ENCODE assay signal across 8 cellular contexts in the genomic region with DNA sequence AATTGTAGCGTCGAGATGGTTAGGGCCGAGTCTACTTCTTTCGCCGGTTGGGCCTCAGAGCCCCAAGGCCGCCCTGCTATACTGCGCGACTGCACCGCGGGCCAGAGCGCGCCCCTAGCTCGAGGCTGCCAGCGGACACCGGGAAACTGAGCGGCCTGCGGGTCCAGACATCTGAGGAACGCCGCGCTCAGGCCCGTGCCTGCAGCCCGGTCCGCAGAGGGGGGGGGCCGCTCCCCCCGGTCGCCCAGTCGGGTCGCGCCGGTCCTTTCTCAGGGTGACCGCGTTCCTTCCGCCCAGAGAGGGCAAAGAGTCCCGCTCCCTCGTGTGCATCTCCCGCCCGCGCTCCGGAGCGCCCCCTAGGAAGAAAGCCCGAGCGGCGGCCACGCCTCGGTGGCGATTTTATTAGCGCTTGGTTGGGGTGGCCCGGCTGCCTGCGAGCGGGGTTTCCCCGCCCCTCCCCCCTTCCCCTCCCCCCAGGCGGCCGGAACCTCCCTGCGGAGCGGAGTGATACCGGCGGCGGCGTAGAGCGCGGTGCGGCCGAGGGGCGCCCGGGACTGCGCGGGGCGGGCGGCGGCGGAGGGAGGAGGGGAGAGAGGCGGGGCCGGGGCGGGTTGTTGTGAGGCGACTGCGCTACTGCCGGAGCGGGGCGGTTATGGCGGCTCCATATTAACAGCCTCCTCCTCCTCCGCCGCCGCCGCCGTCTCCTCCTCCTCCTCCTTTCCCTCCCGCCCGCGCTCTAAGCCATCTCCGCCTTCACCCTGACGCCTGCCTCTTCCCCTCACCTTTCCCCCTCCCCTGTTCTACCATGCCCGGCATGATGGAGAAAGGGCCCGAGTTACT. TPM values are rescaled to one million over a fixed set of nuclear protein-coding genes. Genes with fewer than 3 reads are reported as not detected.
DNase-seq lines count a peak whose midpoint lies in the region; ATAC-seq and TF ChIP-seq lines count a peak whose summit lies in the region.

A gene (plus strand): TSS at position 611 of the 840 bp plus-strand sequence. CDS start 195 bp downstream, at position 806.

- peak within 1 kb of the TSS; percentile 92 for H3K4me3 Mint-ChIP-seq in activated T-cell treated with anti-CD3 and anti-CD28 coated beads, Interleukin-2, amount 50 U/mL, for 24 hours

- H3K36me3 ChIP-seq in esophagus (ENCODE audit: control insufficient read depth in 2 of 2, insufficient read depth in 2 of 2, low read length in 1 of 2) = no peaks in the 10 kb centered on the region
- no peaks in the 10 kb centered on the region for H3K36me3 ChIP-seq in muscle layer of duodenum (ENCODE audit: control insufficient read depth in 1 of 2, insufficient read depth in 2 of 2, low read length in 2 of 2)

- no peaks in the 10 kb centered on the region for H3K27me3 Mint-ChIP-seq in activated T-cell treated with anti-CD3 and anti-CD28 coated beads, Interleukin-2, amount 50 U/mL, for 24 hours

- peak within 1 kb of the TSS; percentile 89 for H3K4me3 ChIP-seq in Jurkat, Clone E6-1 (ENCODE audit: low read length)
- H3K4me3 ChIP-seq in esophagus (ENCODE audit: low read depth in 1 of 2, low read length in 2 of 2) = peak within 1 kb of the TSS; percentile 79 to 98
- H3K4me3 ChIP-seq in muscle layer of duodenum (ENCODE audit: low read depth in 1 of 2, low read length in 2 of 2) = peak within 1 kb of the TSS; percentile 96 to 98

- WGBS in esophagus, 2 donors = 1% methylated on average over 48 to 82 of the region's 92 CpGs

- peak within 1 kb of the TSS; percentile 98 to 99 for H3K27ac ChIP-seq in esophagus (ENCODE audit: low read depth in 2 of 2, low read length in 1 of 2)
- H3K27ac ChIP-seq in muscle layer of duodenum (ENCODE audit: low read length) = peak within 1 kb of the TSS; percentile 98

- no peaks in the 10 kb centered on the region for H3K27me3 ChIP-seq in esophagus (ENCODE audit: control insufficient read depth in 1 of 2, insufficient read depth in 2 of 2, low read length in 2 of 2)
- H3K27me3 ChIP-seq in muscle layer of duodenum (ENCODE audit: low read depth, low read length) = no peaks in the 10 kb centered on the region

- no peaks in the 10 kb centered on the region for H3K9me3 Mint-ChIP-seq in activated T-cell treated with anti-CD3 and anti-CD28 coated beads, Interleukin-2, amount 50 U/mL, for 24 hours

- peak; percentile 56 for ATAC-seq in GM21619 (IDR thresholded peaks at IDR 0.05; ENCODE audit: unreplicated experiment)

- peaks cover 23% of the 10 kb centered on the region for H3K4me1 Mint-ChIP-seq in activated T-cell treated with anti-CD3 and anti-CD28 coated beads, Interleukin-2, amount 50 U/mL, for 24 hours (ENCODE audit: low read depth)

- peak within 1 kb of the TSS; percentile 92 for H3K27ac Mint-ChIP-seq in activated T-cell treated with anti-CD3 and anti-CD28 coated beads, Interleukin-2, amount 50 U/mL, for 24 hours

- peaks cover 33% of the 10 kb centered on the region for H3K36me3 Mint-ChIP-seq in activated T-cell treated with anti-CD3 and anti-CD28 coated beads, Interleukin-2, amount 50 U/mL, for 24 hours (ENCODE audit: low read depth)

- H3K9me3 ChIP-seq in esophagus (ENCODE audit: control insufficient read depth in 2 of 2, insufficient read depth in 1 of 2, low read depth in 1 of 2, low read length in 1 of 2) (no peaks in the 10 kb centered on the region), muscle layer of duodenum (ENCODE audit: control insufficient read depth in 1 of 2, low read length in 2 of 2) (no peaks in the 10 kb centered on the region)

- peak; percentile 98 for DNase-seq in DMS53 treated with DMSO at 0.1 percent for 48 hours (lab: John Stamatoyannopoulos, UW; ENCODE audit: unreplicated experiment)
- DNase-seq in Jurkat, Clone E6-1 (ENCODE audit: low read depth, low spot score) = peak; percentile 82
- peak; percentile 96 for DNase-seq in activated T-cell treated with anti-CD3 and anti-CD28 coated beads, Interleukin-2, amount 50 U/mL, for 24 hours
- peak; percentile 80 to 94 for DNase-seq in stimulated activated CD8-positive, alpha-beta memory T cell treated with anti-CD3 and anti-CD28 coated beads, Interleukin-7, amount 100 ng/mL, for 4 hours (ENCODE audit: low read depth in 2 of 2)

- no peaks in the 10 kb centered on the region for H3K4me1 ChIP-seq in esophagus (ENCODE audit: control insufficient read depth in 2 of 2, insufficient read depth in 2 of 2, low read length in 1 of 2)
- H3K4me1 ChIP-seq in muscle layer of duodenum (ENCODE audit: control insufficient read depth in 1 of 2, insufficient read depth in 2 of 2, low read length in 2 of 2) = peaks cover 16 to 20% of the 10 kb centered on the region in 2 donors

TF ChIP-seq in PFSK-1, 5 proteins besides CTCF, POLR2A, EP300 and RAD21:
- TF ChIP-seq FOXP2 (optimal IDR thresholded peaks at IDR 0.05; ENCODE audit: borderline replicate concordance, extremely low read depth, extremely low read length, insufficient read depth) (peak; percentile 91), SIN3A (IDR thresholded peaks at IDR 0.05; ENCODE audit: borderline replicate concordance, insufficient read depth, low read length) (peak; percentile 89; the same call in 1 of the 2 replicates), TAF1 (IDR thresholded peaks at IDR 0.05; ENCODE audit: borderline replicate concordance, insufficient read depth, low read length) (peak; percentile 69; the same call in 1 of the 2 replicates), POLR2AphosphoS5 (IDR thresholded peaks at IDR 0.05; ENCODE audit: low read depth, low read length) (peak; percentile 73; the same call in 1 of the 2 replicates)
- TF ChIP-seq, protein P1, sequence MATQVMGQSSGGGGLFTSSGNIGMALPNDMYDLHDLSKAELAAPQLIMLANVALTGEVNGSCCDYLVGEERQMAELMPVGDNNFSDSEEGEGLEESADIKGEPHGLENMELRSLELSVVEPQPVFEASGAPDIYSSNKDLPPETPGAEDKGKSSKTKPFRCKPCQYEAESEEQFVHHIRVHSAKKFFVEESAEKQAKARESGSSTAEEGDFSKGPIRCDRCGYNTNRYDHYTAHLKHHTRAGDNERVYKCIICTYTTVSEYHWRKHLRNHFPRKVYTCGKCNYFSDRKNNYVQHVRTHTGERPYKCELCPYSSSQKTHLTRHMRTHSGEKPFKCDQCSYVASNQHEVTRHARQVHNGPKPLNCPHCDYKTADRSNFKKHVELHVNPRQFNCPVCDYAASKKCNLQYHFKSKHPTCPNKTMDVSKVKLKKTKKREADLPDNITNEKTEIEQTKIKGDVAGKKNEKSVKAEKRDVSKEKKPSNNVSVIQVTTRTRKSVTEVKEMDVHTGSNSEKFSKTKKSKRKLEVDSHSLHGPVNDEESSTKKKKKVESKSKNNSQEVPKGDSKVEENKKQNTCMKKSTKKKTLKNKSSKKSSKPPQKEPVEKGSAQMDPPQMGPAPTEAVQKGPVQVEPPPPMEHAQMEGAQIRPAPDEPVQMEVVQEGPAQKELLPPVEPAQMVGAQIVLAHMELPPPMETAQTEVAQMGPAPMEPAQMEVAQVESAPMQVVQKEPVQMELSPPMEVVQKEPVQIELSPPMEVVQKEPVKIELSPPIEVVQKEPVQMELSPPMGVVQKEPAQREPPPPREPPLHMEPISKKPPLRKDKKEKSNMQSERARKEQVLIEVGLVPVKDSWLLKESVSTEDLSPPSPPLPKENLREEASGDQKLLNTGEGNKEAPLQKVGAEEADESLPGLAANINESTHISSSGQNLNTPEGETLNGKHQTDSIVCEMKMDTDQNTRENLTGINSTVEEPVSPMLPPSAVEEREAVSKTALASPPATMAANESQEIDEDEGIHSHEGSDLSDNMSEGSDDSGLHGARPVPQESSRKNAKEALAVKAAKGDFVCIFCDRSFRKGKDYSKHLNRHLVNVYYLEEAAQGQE (IDR thresholded peaks at IDR 0.05; ENCODE audit: insufficient read depth in 1 of 2, low read depth in 2 of 2, low read length in 2 of 2) = 0 out of 4 replicates have a peak, but pooled peaks of 1 of the 2 experiments have one; percentile 21

RNA-seq across cellular contexts. Expression of the gene that starts here (rescaled TPM):
- 29.5 TPM for polyA plus RNA-seq in Jurkat, Clone E6-1 (2012; ENCODE audit: insufficient read depth, insufficient read length)
- polyA plus RNA-seq in PFSK-1 (2012; ENCODE audit: insufficient read length, low read depth) = 20.6 TPM
- polyA plus RNA-seq in esophagus = 10 to 100 TPM; 12.4 to 20.6 TPM

Comparison
In these comparisons a context has a peak if more than half of its experiments do, and no peak if none do; other contexts are left out.
1. Peak in every context shown above with its lines: DNase-seq, ATAC-seq, H3K4me3 ChIP-seq and H3K27ac ChIP-seq.